In genomic region chr7:22196429-22196828, GRCh38 we compare ENCODE assay signal across 22 cellular contexts.
DNase-seq lines count a peak whose midpoint lies in the region; ATAC-seq, FAIRE-seq and TF ChIP-seq lines count a peak whose summit lies in the region.
"Had no signal": no experiment of that assay in that cellular context is flagged by ENCODE, and none has a peak within 500 bp of the region (broad histone marks: within the 10 kb centered on the region; RNA-seq: fewer than 3 reads in every experiment).

No MANE protein-coding gene starts in this region.

- H3K4me2 ChIP-seq in neural cell (ENCODE audit: low read length), result peak overlapping the region; percentile 22
- H3K4me2 ChIP-seq: A549 had no signal

- H3K4me1 ChIP-seq in A673 (ENCODE audit: insufficient read depth, low read length, poor library complexity, severe bottlenecking), result peaks cover 13% of the 10 kb centered on the region
- H3K4me1 ChIP-seq: A549 had no signal

- H3K27ac ChIP-seq in neural cell (ENCODE audit: low read length) (peak overlapping the region; percentile 94), A673 (ENCODE audit: low read depth, low read length, poor library complexity, severe bottlenecking) (no peak overlapping the region)
- H3K27ac ChIP-seq: A549, GM23248 had no signal

- DNase-seq in GM12892 (ENCODE audit: insufficient read length), result no peak
- DNase-seq in NCI-H2227 treated with DMSO at 0.1 percent for 48 hours (lab: John Stamatoyannopoulos, UW), result peak; percentile 85
- DNase-seq in A673 (ENCODE audit: low spot score), result no peak
- no peak for DNase-seq in HEK293T (ENCODE audit: extremely low spot score)
- no peak for DNase-seq in NCI-H2107 (lab: John Stamatoyannopoulos, UW)
- DNase-seq: 8988T; C1 segment of cervical spinal cord; Calu3; CD4-positive, alpha-beta memory T cell; COR-L47; DMS153; DND-41; GM23248; H7; HCEC 1CT; HFFc6 had no signal

- no peaks in the 10 kb centered on the region for H3K9me2 ChIP-seq in neural cell (ENCODE audit: insufficient read depth, low read length)

- peak overlapping the region; percentile 35 for H3K9ac ChIP-seq in neural cell (ENCODE audit: low read length)
- H3K9ac ChIP-seq: GM23248 had no signal

- peaks cover 30% of the 10 kb centered on the region for H3K79me2 ChIP-seq in neural cell (replicated peaks; ENCODE audit: insufficient read depth, low read length)

- no peak for ATAC-seq in HG03139 (IDR thresholded peaks at IDR 0.05; ENCODE audit: unreplicated experiment)
- ATAC-seq: A549 had no signal

- H3K9me3 ChIP-seq in neural cell (ENCODE audit: low read length) (no peaks in the 10 kb centered on the region), A673 (ENCODE audit: low read depth, low read length, poor library complexity, severe bottlenecking) (no peaks in the 10 kb centered on the region)
- H3K9me3 ChIP-seq: A549 had no signal

- FAIRE-seq in GM12892 (lab: Jason Lieb, UNC), result peak; percentile 65
- FAIRE-seq: G401.6, GM19239, H1 had no signal

- no peaks in the 10 kb centered on the region for H4K20me1 ChIP-seq in neural cell (ENCODE audit: insufficient read depth)

- CTCF ChIA-PET in A673 (lab: Charles Lee) (no interaction called here), HEK293T (lab: Yijun Ruan, JAX) (no interaction called here)

- TF ChIP-seq RAD21 in neural cell (conservative IDR thresholded peaks at IDR 0.05), result no peak

- intact Hi-C loops in A673 (cut with micrococcal nuclease; ENCODE audit: unreplicated experiment), result no loop called here

- no peaks in the 10 kb centered on the region for H3K27me3 ChIP-seq in neural cell (ENCODE audit: insufficient read depth, low read depth, low read length)
- H3K27me3 ChIP-seq in A673 (replicated peaks; ENCODE audit: insufficient read depth, low read depth, low read length, poor library complexity), result no peaks in the 10 kb centered on the region

- no peak overlapping the region for H2AFZ ChIP-seq in neural cell (ENCODE audit: low read depth, low read length)
- H2AFZ ChIP-seq: GM23248 had no signal

- H3K36me3 ChIP-seq in neural cell (ENCODE audit: insufficient read depth, low read length) (no peaks in the 10 kb centered on the region), A673 (ENCODE audit: insufficient read depth, low read length, poor library complexity, severe bottlenecking) (no peaks in the 10 kb centered on the region)

- TF ChIP-seq CTCF in neural cell (IDR thresholded peaks at IDR 0.05; ENCODE audit: poor library complexity, severe bottlenecking), result no peak
- TF ChIP-seq CTCF in A673 (conservative IDR thresholded peaks at IDR 0.05; ENCODE audit: low read depth, low read length), result no peak

- BruUV-seq in A673 (replicated peaks; lab: Mats Ljungman, UMichigan), result no TSS peak

- POLR2A ChIA-PET in A673 (lab: Charles Lee; ENCODE audit: low non-redundant PET), result no interaction called here
- POLR2A ChIA-PET in HEK293T (lab: Yijun Ruan, JAX), result no interaction called here

- peak; percentile 71 for TF ChIP-seq EP300 in neural cell (conservative IDR thresholded peaks at IDR 0.05; ENCODE audit: poor library complexity, severe bottlenecking)

- H3K4me3 ChIP-seq in neural cell (ENCODE audit: low read length) (peak overlapping the region; percentile 29), A673 (ENCODE audit: low read depth, low read length, poor library complexity, severe bottlenecking) (no peak overlapping the region)
- H3K4me3 ChIP-seq: A549, GM23248 had no signal

- peaks cover 6% of the 10 kb centered on the region for H3F3A ChIP-seq in neural cell (ENCODE audit: insufficient read depth, low read length, poor library complexity, severe bottlenecking)

- no peak for TF ChIP-seq POLR2A in GM12892 (IDR thresholded peaks at IDR 0.05; ENCODE audit: low read depth, low read length)

TF ChIP-seq in neural cell, 6 proteins besides CTCF, POLR2A, EP300 and RAD21:
- TF ChIP-seq, protein P1, sequence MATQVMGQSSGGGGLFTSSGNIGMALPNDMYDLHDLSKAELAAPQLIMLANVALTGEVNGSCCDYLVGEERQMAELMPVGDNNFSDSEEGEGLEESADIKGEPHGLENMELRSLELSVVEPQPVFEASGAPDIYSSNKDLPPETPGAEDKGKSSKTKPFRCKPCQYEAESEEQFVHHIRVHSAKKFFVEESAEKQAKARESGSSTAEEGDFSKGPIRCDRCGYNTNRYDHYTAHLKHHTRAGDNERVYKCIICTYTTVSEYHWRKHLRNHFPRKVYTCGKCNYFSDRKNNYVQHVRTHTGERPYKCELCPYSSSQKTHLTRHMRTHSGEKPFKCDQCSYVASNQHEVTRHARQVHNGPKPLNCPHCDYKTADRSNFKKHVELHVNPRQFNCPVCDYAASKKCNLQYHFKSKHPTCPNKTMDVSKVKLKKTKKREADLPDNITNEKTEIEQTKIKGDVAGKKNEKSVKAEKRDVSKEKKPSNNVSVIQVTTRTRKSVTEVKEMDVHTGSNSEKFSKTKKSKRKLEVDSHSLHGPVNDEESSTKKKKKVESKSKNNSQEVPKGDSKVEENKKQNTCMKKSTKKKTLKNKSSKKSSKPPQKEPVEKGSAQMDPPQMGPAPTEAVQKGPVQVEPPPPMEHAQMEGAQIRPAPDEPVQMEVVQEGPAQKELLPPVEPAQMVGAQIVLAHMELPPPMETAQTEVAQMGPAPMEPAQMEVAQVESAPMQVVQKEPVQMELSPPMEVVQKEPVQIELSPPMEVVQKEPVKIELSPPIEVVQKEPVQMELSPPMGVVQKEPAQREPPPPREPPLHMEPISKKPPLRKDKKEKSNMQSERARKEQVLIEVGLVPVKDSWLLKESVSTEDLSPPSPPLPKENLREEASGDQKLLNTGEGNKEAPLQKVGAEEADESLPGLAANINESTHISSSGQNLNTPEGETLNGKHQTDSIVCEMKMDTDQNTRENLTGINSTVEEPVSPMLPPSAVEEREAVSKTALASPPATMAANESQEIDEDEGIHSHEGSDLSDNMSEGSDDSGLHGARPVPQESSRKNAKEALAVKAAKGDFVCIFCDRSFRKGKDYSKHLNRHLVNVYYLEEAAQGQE (IDR thresholded peaks at IDR 0.05; ENCODE audit: borderline replicate concordance), result peak; percentile 16
- TF ChIP-seq POLR2AphosphoS5 (IDR thresholded peaks at IDR 0.05) (peak; percentile 59), SMC3 (conservative IDR thresholded peaks at IDR 0.05; ENCODE audit: poor library complexity) (no peak)

TF ChIP-seq in HEK293T, 16 proteins besides CTCF, POLR2A, EP300 and RAD21:
- no peak for TF ChIP-seq NFRKB (IDR thresholded peaks at IDR 0.05)
- no peak for TF ChIP-seq FOXM1 (IDR thresholded peaks at IDR 0.05; ENCODE audit: borderline replicate concordance)
TF ChIP-seq in HEK293T: peak in this region for 0.
